Comparison of ENCODE assay signal across 2 cellular contexts in the genomic region with DNA sequence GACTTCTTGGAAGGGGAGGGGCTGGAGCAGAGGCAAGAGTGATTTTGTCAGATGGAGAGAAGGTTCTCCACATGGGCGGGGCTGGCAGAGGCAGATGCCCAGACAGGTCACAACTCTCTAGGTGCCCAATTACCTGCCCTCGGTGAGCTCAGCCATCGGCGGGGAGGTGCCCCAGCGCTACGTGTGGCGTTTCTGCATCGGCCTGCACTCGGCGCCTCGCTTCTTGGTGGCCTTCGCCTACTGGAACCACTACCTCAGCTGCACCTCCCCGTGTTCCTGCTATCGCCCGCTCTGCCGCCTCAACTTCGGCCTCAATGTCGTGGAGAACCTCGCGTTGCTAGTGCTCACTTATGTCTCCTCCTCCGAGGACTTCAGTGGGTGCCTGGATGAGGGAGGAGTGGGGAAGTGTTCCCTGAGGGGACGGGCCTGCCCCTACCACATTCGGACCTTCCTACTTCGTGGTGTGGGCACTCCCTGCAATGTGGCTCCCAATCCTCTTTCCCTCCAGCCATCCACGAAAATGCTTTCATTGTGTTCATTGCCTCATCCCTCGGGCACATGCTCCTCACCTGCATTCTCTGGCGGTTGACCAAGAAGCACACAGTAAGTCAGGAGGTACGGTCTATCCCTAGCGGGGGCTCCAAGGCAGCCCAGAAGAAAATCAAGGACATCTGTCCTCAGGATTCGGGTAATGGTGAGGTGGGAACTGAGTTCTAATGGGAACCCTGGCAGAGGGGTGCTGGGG.
TF ChIP-seq lines count a peak whose summit lies in the region.

No MANE protein-coding gene starts in this region.

TF ChIP-seq in PFSK-1, 5 proteins besides CTCF, POLR2A, EP300 and RAD21:
- no peak for TF ChIP-seq TAF1 (IDR thresholded peaks at IDR 0.05; ENCODE audit: borderline replicate concordance, insufficient read depth, low read length)
- peak; percentile 13 for TF ChIP-seq FOXP2 (optimal IDR thresholded peaks at IDR 0.05; ENCODE audit: borderline replicate concordance, extremely low read depth, extremely low read length, insufficient read depth)
TF ChIP-seq in PFSK-1: peak in this region for 1.

TF ChIP-seq in K562, 482 proteins besides CTCF, POLR2A, EP300 and RAD21:
- TF ChIP-seq, protein P1, sequence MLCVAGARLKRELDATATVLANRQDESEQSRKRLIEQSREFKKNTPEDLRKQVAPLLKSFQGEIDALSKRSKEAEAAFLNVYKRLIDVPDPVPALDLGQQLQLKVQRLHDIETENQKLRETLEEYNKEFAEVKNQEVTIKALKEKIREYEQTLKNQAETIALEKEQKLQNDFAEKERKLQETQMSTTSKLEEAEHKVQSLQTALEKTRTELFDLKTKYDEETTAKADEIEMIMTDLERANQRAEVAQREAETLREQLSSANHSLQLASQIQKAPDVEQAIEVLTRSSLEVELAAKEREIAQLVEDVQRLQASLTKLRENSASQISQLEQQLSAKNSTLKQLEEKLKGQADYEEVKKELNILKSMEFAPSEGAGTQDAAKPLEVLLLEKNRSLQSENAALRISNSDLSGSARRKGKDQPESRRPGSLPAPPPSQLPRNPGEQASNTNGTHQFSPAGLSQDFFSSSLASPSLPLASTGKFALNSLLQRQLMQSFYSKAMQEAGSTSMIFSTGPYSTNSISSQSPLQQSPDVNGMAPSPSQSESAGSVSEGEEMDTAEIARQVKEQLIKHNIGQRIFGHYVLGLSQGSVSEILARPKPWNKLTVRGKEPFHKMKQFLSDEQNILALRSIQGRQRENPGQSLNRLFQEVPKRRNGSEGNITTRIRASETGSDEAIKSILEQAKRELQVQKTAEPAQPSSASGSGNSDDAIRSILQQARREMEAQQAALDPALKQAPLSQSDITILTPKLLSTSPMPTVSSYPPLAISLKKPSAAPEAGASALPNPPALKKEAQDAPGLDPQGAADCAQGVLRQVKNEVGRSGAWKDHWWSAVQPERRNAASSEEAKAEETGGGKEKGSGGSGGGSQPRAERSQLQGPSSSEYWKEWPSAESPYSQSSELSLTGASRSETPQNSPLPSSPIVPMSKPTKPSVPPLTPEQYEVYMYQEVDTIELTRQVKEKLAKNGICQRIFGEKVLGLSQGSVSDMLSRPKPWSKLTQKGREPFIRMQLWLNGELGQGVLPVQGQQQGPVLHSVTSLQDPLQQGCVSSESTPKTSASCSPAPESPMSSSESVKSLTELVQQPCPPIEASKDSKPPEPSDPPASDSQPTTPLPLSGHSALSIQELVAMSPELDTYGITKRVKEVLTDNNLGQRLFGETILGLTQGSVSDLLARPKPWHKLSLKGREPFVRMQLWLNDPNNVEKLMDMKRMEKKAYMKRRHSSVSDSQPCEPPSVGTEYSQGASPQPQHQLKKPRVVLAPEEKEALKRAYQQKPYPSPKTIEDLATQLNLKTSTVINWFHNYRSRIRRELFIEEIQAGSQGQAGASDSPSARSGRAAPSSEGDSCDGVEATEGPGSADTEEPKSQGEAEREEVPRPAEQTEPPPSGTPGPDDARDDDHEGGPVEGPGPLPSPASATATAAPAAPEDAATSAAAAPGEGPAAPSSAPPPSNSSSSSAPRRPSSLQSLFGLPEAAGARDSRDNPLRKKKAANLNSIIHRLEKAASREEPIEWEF (CRISPR knock-in tag; IDR thresholded peaks at IDR 0.05) = no peak
- no peak for TF ChIP-seq RUNX1 (IDR thresholded peaks at IDR 0.05; ENCODE audit: low read depth)
- no peak for TF ChIP-seq DIDO1 (tag; IDR thresholded peaks at IDR 0.05; ENCODE audit: low read depth)
- TF ChIP-seq, protein P2, sequence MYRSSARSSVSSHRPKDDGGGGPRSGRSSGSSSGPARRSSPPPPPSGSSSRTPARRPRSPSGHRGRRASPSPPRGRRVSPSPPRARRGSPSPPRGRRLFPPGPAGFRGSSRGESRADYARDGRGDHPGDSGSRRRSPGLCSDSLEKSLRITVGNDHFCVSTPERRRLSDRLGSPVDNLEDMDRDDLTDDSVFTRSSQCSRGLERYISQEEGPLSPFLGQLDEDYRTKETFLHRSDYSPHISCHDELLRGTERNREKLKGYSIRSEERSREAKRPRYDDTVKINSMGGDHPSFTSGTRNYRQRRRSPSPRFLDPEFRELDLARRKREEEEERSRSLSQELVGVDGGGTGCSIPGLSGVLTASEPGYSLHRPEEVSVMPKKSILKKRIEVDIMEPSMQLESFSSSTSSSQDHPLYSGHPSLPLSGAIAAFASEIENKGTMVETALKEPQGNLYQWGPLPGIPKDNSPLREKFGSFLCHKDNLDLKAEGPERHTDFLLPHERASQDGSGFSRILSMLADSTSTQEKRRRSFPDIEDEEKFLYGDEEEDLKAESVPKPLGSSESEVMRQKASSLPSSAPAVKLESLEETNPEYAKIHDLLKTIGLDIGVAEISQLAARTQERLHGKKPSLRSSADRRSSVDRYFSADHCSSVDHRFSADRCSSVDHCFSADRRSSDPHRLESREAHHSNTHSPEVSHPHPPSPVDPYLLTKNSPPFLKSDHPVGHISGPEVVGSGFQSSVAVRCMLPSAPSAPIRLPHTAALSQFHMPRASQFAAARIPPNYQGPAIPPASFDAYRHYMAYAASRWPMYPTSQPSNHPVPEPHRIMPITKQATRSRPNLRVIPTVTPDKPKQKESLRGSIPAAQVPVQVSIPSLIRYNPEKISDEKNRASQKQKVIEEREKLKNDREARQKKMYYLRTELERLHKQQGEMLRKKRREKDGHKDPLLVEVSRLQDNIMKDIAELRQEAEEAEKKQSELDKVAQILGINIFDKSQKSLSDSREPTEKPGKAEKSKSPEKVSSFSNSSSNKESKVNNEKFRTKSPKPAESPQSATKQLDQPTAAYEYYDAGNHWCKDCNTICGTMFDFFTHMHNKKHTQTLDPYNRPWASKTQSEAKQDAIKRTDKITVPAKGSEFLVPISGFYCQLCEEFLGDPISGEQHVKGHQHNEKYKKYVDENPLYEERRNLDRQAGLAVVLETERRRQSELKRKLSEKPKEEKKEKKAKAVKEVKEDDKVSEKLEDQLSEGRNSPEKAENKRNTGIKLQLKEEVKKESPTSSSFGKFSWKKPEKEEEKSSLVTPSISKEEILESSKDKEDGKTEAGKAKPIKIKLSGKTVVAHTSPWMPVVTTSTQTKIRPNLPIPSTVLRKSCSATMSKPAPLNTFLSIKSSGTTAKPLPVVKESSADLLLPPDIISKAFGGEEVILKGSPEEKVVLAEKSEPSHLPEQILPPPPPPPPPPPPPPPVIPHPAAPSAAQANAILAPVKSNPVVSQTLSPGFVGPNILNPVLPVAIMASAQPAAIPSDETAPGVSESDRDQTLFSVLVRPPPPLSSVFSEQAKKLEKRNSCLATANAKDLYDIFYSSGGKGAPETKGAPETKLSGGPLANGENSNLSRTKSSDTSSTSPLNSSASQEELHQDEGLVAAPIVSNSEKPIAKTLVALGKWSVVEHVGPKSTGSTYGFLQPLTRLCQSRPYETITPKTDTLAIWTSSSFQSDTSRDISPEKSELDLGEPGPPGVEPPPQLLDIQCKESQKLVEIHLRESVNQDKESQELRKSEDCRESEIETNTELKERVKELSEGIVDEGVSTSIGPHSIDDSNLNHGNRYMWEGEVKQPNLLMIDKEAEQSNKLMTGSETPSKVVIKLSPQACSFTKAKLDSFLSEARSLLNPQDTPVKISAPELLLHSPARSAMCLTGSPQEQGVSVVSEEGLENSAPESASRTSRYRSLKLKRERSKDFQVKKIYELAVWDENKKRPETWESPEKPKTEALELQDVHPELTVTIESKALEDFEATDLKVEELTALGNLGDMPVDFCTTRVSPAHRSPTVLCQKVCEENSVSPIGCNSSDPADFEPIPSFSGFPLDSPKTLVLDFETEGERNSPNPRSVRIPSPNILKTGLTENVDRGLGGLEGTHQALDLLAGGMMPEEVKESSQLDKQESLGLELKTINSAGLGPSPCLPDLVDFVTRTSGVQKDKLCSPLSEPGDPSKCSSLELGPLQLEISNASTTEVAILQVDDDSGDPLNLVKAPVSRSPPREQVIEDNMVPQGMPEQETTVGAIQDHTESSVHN (IDR thresholded peaks at IDR 0.05; ENCODE audit: borderline replicate concordance in 1 of 2, low read depth in 1 of 2) = no peak
- no peak for TF ChIP-seq ARID4B (CRISPR knock-in tag; IDR thresholded peaks at IDR 0.05)
- no peak for TF ChIP-seq SOX6 (IDR thresholded peaks at IDR 0.05)
- TF ChIP-seq ARNT (IDR thresholded peaks at IDR 0.05) = no peak
- TF ChIP-seq BHLHE40 (IDR thresholded peaks at IDR 0.05; ENCODE audit: low read length) = no peak
- TF ChIP-seq SUPT5H (IDR thresholded peaks at IDR 0.05) = 0 out of 2 replicates have a peak, but pooled peaks have one; percentile 13
- TF ChIP-seq BCOR (IDR thresholded peaks at IDR 0.05) = no peak
- peak; percentile 60; the same call in 1 of the 2 replicates for TF ChIP-seq POLR2G (IDR thresholded peaks at IDR 0.05; ENCODE audit: low read depth, low read length)
